8 cellular contexts compared by ENCODE assay signal in the genomic region with DNA sequence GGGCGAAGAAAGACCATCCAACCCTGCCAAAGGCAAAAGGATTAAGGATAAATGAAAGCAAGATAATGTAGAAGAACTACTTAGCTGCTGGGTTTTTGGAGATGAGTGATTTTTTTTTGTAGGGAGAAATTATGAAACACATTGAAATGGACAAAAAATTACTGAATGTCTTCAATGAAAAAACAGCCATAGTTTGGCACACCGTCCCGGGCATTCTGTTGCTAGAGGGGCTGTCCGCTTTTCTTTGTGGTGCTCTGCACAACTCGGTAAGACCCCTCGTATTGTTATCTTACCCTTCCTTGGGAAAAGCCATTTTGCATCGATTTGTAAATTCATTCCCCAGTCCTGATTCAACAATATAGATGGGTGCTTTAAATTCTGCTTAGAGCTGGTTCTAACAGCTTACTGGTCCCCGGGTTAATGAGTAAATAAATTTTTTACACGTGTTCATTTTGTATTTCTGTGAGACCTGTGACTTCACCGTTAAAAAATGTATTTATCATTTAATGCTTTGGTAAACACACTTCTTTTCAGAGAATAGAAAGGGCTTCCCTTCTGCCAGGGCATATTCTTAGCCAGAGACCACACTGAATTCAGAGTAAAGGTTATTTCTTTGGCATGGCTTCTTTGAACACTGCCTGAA. TPM values are rescaled to one million over a fixed set of nuclear protein-coding genes. Genes with fewer than 3 reads are reported as not detected.
DNase-seq lines count a peak whose midpoint lies in the region; ATAC-seq, FAIRE-seq and TF ChIP-seq lines count a peak whose summit lies in the region.

No MANE protein-coding gene starts in this region.

- H3K27me3 ChIP-seq in HUES64 (ENCODE audit: insufficient read depth, low read length): no peaks in the 10 kb centered on the region
- no peaks in the 10 kb centered on the region; a peak in 1 of 4 replicates for H3K27me3 ChIP-seq in GM12878 (replicated peaks in 1 of 2; ENCODE audit: control insufficient read depth in 2 of 2, insufficient read depth in 2 of 2, low read length in 1 of 2)
- H3K27me3 ChIP-seq in mesendoderm (ENCODE audit: insufficient read depth, low read length, poor library complexity): no peaks in the 10 kb centered on the region

- 6% methylated on average over 9 of the region's 10 CpGs for WGBS in HUES64
- 20% methylated on average over 10 of the region's 10 CpGs for WGBS in GM12878 (ENCODE audit: insufficient coverage, insufficient replicate concordance, low lambda C conversion rate, missing lambda C conversion rate)
- no CpG with 5 or more reads among the region's 10 CpGs for WGBS in mesendoderm (ENCODE audit: extremely low coverage, insufficient coverage, low lambda C conversion rate)

- intact Hi-C loops in GM12878 (cut with micrococcal nuclease; ENCODE audit: unreplicated experiment): loop anchor here (5.0 kb wide), 1 partner anchor 150 kb away; the partner anchor contains the start of gene TTC32

- CTCF ChIA-PET in GM12878 (lab: Yijun Ruan, JAX): interaction anchor here (0.6 to 3.1 kb wide), 3 partner anchors 38 to 239 kb away, joined by 3 to 17 read pairs (median 4); no protein-coding TSS in a partner anchor

- H2BK120ac ChIP-seq in mesendoderm (ENCODE audit: low read depth, low read length): no peak overlapping the region

- peak overlapping the region; percentile 91 for H3K27ac ChIP-seq in HUES64 (ENCODE audit: low read depth, low read length)
- peak overlapping the region; percentile 99 for H3K27ac ChIP-seq in GM12878 (ENCODE audit: control insufficient read depth, insufficient read depth)
- peak overlapping the region; percentile 63 for H3K27ac ChIP-seq in mesendoderm (ENCODE audit: low read depth, low read length)

- DNase-seq in ACHN (peak; percentile 85), GM12878 (ENCODE audit: low read depth, low spot score) (no peak), mesendoderm (peak; percentile 28), activated gamma-delta T cell (lab: John Stamatoyannopoulos, UW) (no peak), putamen (ENCODE audit: low spot score) (no peak), middle frontal gyrus (ENCODE audit: extremely low spot score, low spot score) (no peak)

- H4K8ac ChIP-seq in mesendoderm (ENCODE audit: low read depth, low read length): no peak overlapping the region

- no peaks in the 10 kb centered on the region for H3K79me1 ChIP-seq in mesendoderm (ENCODE audit: low read length)

- H3K9me3 ChIP-seq in HUES64 (ENCODE audit: insufficient read depth, low read depth, low read length) (no peaks in the 10 kb centered on the region), GM12878 (replicated peaks; ENCODE audit: control insufficient read depth, insufficient read depth, low read length) (no peaks in the 10 kb centered on the region)

- H2AK5ac ChIP-seq in mesendoderm (ENCODE audit: low read length): no peak overlapping the region

- H3K9ac ChIP-seq in HUES64 (ENCODE audit: low read depth, low read length): peak overlapping the region; percentile 88
- H3K9ac ChIP-seq in GM12878 (ENCODE audit: control insufficient read depth, insufficient read depth, low read length): peak overlapping the region; percentile 97
- H3K9ac ChIP-seq in mesendoderm (ENCODE audit: low read length): peak overlapping the region; percentile 80

- H3K56ac ChIP-seq in mesendoderm (ENCODE audit: low read length): peak overlapping the region; percentile 85

- no peak overlapping the region for H3K18ac ChIP-seq in mesendoderm (ENCODE audit: low read length)

- H3K4me1 ChIP-seq in HUES64 (ENCODE audit: insufficient read depth, low read length) (peaks cover 19% of the 10 kb centered on the region), GM12878 (ENCODE audit: control insufficient read depth, insufficient read depth, low read length) (0 out of 2 replicates have a peak, but pooled peaks cover 11% of the 10 kb centered on the region), mesendoderm (ENCODE audit: control insufficient read depth, low read depth, low read length) (no peaks in the 10 kb centered on the region)

- in situ Hi-C loops in ACHN (cut with HindIII; ENCODE audit: low pct_ligation_motif_present, low pct_unique_long_range_greater_than_20kb, low sequenced_read_pairs): no loop called here
- in situ Hi-C loops in GM12878 (cut with MboI): no loop called here

- H2AFZ ChIP-seq in GM12878 (ENCODE audit: control insufficient read depth, low read depth, low read length): peak overlapping the region; percentile 100

- H4K5ac ChIP-seq in mesendoderm (ENCODE audit: low read length): no peak overlapping the region

- no peaks in the 10 kb centered on the region for H4K20me1 ChIP-seq in GM12878 (ENCODE audit: control insufficient read depth, insufficient read depth)

- no peak for TF ChIP-seq POLR2A in GM12878 (IDR thresholded peaks at IDR 0.05; ENCODE audit: low read depth, low read length)

- SMC1A ChIA-PET in GM12878 (lab: Charles Lee; ENCODE audit: uncharacterized antibody, unreplicated experiment): interaction anchor here (0.8 to 2.1 kb wide), 7 partner anchors 8 to 236 kb away, joined by 3 to 11 read pairs (median 4); no protein-coding TSS in a partner anchor

- no peak overlapping the region for H2BK15ac ChIP-seq in mesendoderm (replicated peaks; ENCODE audit: low read depth)

- peaks cover 39% of the 10 kb centered on the region for H3K79me2 ChIP-seq in GM12878 (ENCODE audit: control insufficient read depth, insufficient read depth, low read length)
- H3K79me2 ChIP-seq in mesendoderm (ENCODE audit: control insufficient read depth, insufficient read depth, low read length): peaks cover 36% of the 10 kb centered on the region

- ATAC-seq in GM12878 (no peak), GM21367 (IDR thresholded peaks at IDR 0.05; ENCODE audit: unreplicated experiment) (no peak)

- peak overlapping the region; percentile 78 for H3K4ac ChIP-seq in mesendoderm (ENCODE audit: low read depth, low read length)

- no peak for FAIRE-seq in GM12878 (lab: Jason Lieb, UNC)

- POLR2A ChIA-PET in GM12878 (lab: Charles Lee): interaction anchor here (0.5 to 4.2 kb wide), 9 partner anchors 8 to 292 kb away, joined by 3 to 17 read pairs (median 4); partner anchors contain the start of genes TTC32 and WDR35

- RAD21 ChIA-PET in GM12878 (lab: Charles Lee; ENCODE audit: unreplicated experiment): interaction anchor here (1.0 to 4.1 kb wide), 4 partner anchors 37 to 173 kb away, joined by 5 to 18 read pairs (median 8); partner anchors contain the start of genes SDC1 and WDR35

- peak overlapping the region; percentile 54 for H2BK5ac ChIP-seq in mesendoderm (ENCODE audit: low read length)

- H3K36me3 ChIP-seq in HUES64 (ENCODE audit: insufficient read depth, low read length): no peaks in the 10 kb centered on the region
- no peaks in the 10 kb centered on the region for H3K36me3 ChIP-seq in GM12878 (ENCODE audit: control insufficient read depth in 2 of 2, insufficient read depth in 2 of 2, low read length in 1 of 2)
- no peaks in the 10 kb centered on the region for H3K36me3 ChIP-seq in mesendoderm (ENCODE audit: control insufficient read depth, insufficient read depth, low read length)

- TF ChIP-seq CTCF in GM12878 (IDR thresholded peaks at IDR 0.05 in 2 of 3, conservative IDR thresholded peaks at IDR 0.05 in 1 of 3; ENCODE audit: control insufficient read depth in 2 of 3, extremely low read depth in 1 of 3, insufficient read depth in 1 of 3, low read depth in 3 of 3, low read length in 3 of 3): no peak

- no peak for TF ChIP-seq EP300 in GM12878 (IDR thresholded peaks at IDR 0.05; ENCODE audit: borderline replicate concordance in 1 of 2, control insufficient read depth in 1 of 2, low read depth in 2 of 2, low read length in 2 of 2)

- TSS peak; percentile 96 for BruUV-seq in GM12878 (replicated peaks; lab: Mats Ljungman, UMichigan)

- peak overlapping the region; percentile 26 for H3K4me2 ChIP-seq in GM12878 (ENCODE audit: control insufficient read depth, insufficient read depth)
- H3K4me2 ChIP-seq in mesendoderm (ENCODE audit: low read length): peak overlapping the region; percentile 75

- TF ChIP-seq RAD21 in GM12878 (IDR thresholded peaks at IDR 0.05; ENCODE audit: insufficient read depth, low read depth, low read length): no peak

- H3K4me3 ChIP-seq in HUES64 (ENCODE audit: low read length): peak overlapping the region; percentile 80
- H3K4me3 ChIP-seq in GM12878: peak overlapping the region; percentile 80; the same call in 1 of the 2 replicates
- peak overlapping the region; percentile 44 for H3K4me3 ChIP-seq in mesendoderm (ENCODE audit: low read length)

- no peak overlapping the region for H3K23ac ChIP-seq in mesendoderm (ENCODE audit: low read length)

RNA-seq across cellular contexts. Expression of gene LAPTM4A, which starts 0.9 kb away (rescaled TPM):
- polyA plus RNA-seq in HUES64 (2013, experiment 1 of 2): 165 TPM
- polyA plus RNA-seq in HUES64 (2013, experiment 2 of 2): 183 TPM
- 20.7 and 23.4 TPM in 2 replicates for total RNA-seq in GM12878 (2013; cell fraction: nucleolus; rRNA removed)
- total RNA-seq in GM12878 (2014; rRNA removed): 17.8 and 21.2 TPM in 2 replicates
- 23.9 and 25.6 TPM in 2 replicates for total RNA-seq in GM12878 (2014; rRNA removed; fragmentation: Illumina TruSeq; extraction: Trizol)
- total RNA-seq in GM12878 (2021): 26.9 and 27.2 TPM in 2 replicates
- 21.4 TPM for polyA plus RNA-seq in GM12878 (2011; ENCODE audit: low read depth)
- polyA plus RNA-seq in GM12878 (2011; rRNA removed): 107 and 126 TPM in 2 replicates
- 51.1 and 59.2 TPM in 2 replicates for polyA plus RNA-seq in GM12878 (2011; cell fraction: cytosol; rRNA removed)
- 28.9 and 29.4 TPM in 2 replicates for polyA plus RNA-seq in GM12878 (2011; cell fraction: nucleus; rRNA removed)
- polyA plus RNA-seq in GM12878 (2012): 40.6 and 45.5 TPM in 2 replicates
- polyA plus RNA-seq in GM12878 (2014; fragmentation: Illumina TruSeq; extraction: Trizol): 38.5 and 52.1 TPM in 2 replicates
- polyA plus RNA-seq in GM12878 (2014; fragmentation: Nextera tagmentation; extraction: Ambion mirVana): 10 to 100 TPM; 77.2 to 87.8 TPM
- polyA plus RNA-seq in GM12878 (2014; rRNA removed): 22.8 and 24.7 TPM in 2 replicates
- 10 to 100 TPM; 53.1 to 62.2 TPM for polyA plus RNA-seq in GM12878 (2016; fragmentation: Nextera tagmentation; extraction: Ambion mirVana)
- polyA minus RNA-seq in GM12878 (2011; rRNA and poly(A)+ RNA removed): 36.8 and 56.5 TPM in 2 replicates
- polyA minus RNA-seq in GM12878 (2011; cell fraction: cytosol; rRNA and poly(A)+ RNA removed): 13.4 and 15.2 TPM in 2 replicates
- polyA minus RNA-seq in GM12878 (2011; cell fraction: nucleus; rRNA and poly(A)+ RNA removed): 13.2 and 14.4 TPM in 2 replicates
- polyA plus RNA-seq in mesendoderm (2013, experiment 1 of 2): 350 TPM
- 343 TPM for polyA plus RNA-seq in mesendoderm (2013, experiment 2 of 2)

RNA-seq across cellular contexts. Expression of gene MATN3, which starts 39.9 kb away (rescaled TPM):
- polyA plus RNA-seq in HUES64 (2013, experiment 1 of 2): 6.5 TPM
- polyA plus RNA-seq in HUES64 (2013, experiment 2 of 2): 7.1 TPM
- total RNA-seq in GM12878 (2013; cell fraction: nucleolus; rRNA removed): not detected in 2 replicates
- total RNA-seq in GM12878 (2014; rRNA removed) (not detected in 2 replicates), GM12878 (2014; rRNA removed; fragmentation: Illumina TruSeq; extraction: Trizol) (not detected in 2 replicates), GM12878 (2021) (not detected in 2 replicates)
- polyA plus RNA-seq in GM12878 (2011; ENCODE audit: low read depth): not detected
- polyA plus RNA-seq in GM12878 (2011; rRNA removed) (not detected in 2 replicates), GM12878 (2014; fragmentation: Illumina TruSeq; extraction: Trizol) (not detected in 2 replicates), GM12878 (2014; fragmentation: Nextera tagmentation; extraction: Ambion mirVana) (not detected), GM12878 (2014; rRNA removed) (not detected in 2 replicates), GM12878 (2016; fragmentation: Nextera tagmentation; extraction: Ambion mirVana) (under 1 TPM in 1 of 2 experiments, not detected in 1; 0.09 TPM)
- not detected in 2 replicates for polyA plus RNA-seq in GM12878 (2011; cell fraction: cytosol; rRNA removed)
- not detected in 2 replicates for polyA plus RNA-seq in GM12878 (2011; cell fraction: nucleus; rRNA removed)
- not detected in 2 replicates for polyA plus RNA-seq in GM12878 (2012)
- not detected in 2 replicates for polyA minus RNA-seq in GM12878 (2011; rRNA and poly(A)+ RNA removed)
- not detected in 2 replicates for polyA minus RNA-seq in GM12878 (2011; cell fraction: cytosol; rRNA and poly(A)+ RNA removed)
- polyA minus RNA-seq in GM12878 (2011; cell fraction: nucleus; rRNA and poly(A)+ RNA removed): not detected in 2 replicates
- polyA plus RNA-seq in mesendoderm (2013, experiment 1 of 2): 17.0 TPM
- 17.9 TPM for polyA plus RNA-seq in mesendoderm (2013, experiment 2 of 2)

Comparison
In these comparisons a context has a peak if more than half of its experiments do, and no peak if none do; other contexts are left out.
1. DNase-seq: peak in ACHN (single experiment) and mesendoderm (single experiment); none in GM12878 (single experiment), activated gamma-delta T cell (single experiment), putamen (single experiment) and middle frontal gyrus (single experiment).
2. Peak in every context shown above with its lines, with median percentiles within 50 percentile points of each other: H3K27ac ChIP-seq, H3K4me3 ChIP-seq and H3K9ac ChIP-seq.